ENCODE assay signal across 20 cellular contexts in the genomic region with DNA sequence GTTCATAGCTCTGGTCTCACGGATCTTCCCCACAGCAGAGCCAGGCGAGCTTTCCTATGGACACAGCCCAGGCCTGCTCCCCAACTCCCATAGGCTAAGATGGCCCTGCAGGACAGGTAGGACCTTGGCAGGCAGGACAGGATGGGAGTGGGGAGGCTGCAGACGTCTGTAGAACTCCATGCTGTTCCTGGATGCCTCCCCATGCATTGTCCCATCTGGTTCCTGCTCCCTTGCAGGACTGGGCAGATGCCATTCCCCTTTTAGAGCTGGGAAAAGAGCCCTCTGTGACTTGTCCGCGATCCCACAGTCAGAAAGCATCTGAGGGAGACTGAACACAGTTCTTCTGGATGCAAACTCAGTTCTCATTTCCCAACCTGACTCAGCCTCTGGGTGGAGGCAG.
"Had no signal": no experiment of that assay in that cellular context is flagged by ENCODE, and none has a peak within 500 bp of the region (broad histone marks: within the 10 kb centered on the region; RNA-seq: fewer than 3 reads in every experiment).

No MANE protein-coding gene starts in this region.

- H3K9me3 ChIP-seq: MG63, SK-N-SH had no signal

- DNase-seq: Karpas-422, KG1, MG63, NCI-H1092, NCI-H1105 treated with DMSO at 0.1 percent for 48 hours, NCI-H1417 treated with DMSO at 0.1 percent for 48 hours, NCI-H146, NCI-H1694 treated with DMSO at 0.1 percent for 48 hours, NCI-H1930, NCI-H2081, NCI-H2107, NCI-H2227 treated with DMSO at 0.1 percent for 48 hours, NCI-H524, NCI-H69, NCI-H774, RPMI8226, SHP77, SK-N-SH, SW 1271 had no signal

- H3K4me3 ChIP-seq: MG63 had no signal

- H3K9ac ChIP-seq: SK-N-SH had no signal

- H3K4me2 ChIP-seq: SK-N-SH had no signal

- H3K36me3 ChIP-seq: MG63 had no signal

- H3K27ac ChIP-seq: HL-60 had no signal

- H3K27me3 ChIP-seq: MG63 had no signal
